10 cellular contexts compared by ENCODE assay signal in genomic region chr10:17234541-17234940, GRCh38. TPM values are rescaled to one million over a fixed set of nuclear protein-coding genes. Genes with fewer than 3 reads are reported as not detected.
DNase-seq lines count a peak whose midpoint lies in the region; ATAC-seq and TF ChIP-seq lines count a peak whose summit lies in the region.
"Had no signal": no experiment of that assay in that cellular context is flagged by ENCODE, and none has a peak within 500 bp of the region (broad histone marks: within the 10 kb centered on the region; RNA-seq: fewer than 3 reads in every experiment).

No MANE protein-coding gene starts in this region.

- no peaks in the 10 kb centered on the region for H3K9me3 ChIP-seq in left ventricle myocardium inferior (replicated peaks)
- H3K9me3 ChIP-seq in vagina = no peaks in the 10 kb centered on the region
- no peaks in the 10 kb centered on the region for H3K9me3 ChIP-seq in Karpas-422 (ENCODE audit: low read length)

- no peaks in the 10 kb centered on the region for H4K20me1 ChIP-seq in Karpas-422 (ENCODE audit: insufficient read depth, low read depth, low read length)

- ATAC-seq in natural killer cell treated with Interleukin-12 subunit alpha and Interleukin-12 subunit beta and Interleukin-15 and Interleukin-18, amount 100 ng/mL, for 72 hours = no peak
- no peak for ATAC-seq in HG03196 (IDR thresholded peaks at IDR 0.05; ENCODE audit: unreplicated experiment)

- TF ChIP-seq CTCF in left ventricle myocardium inferior (IDR thresholded peaks at IDR 0.05; ENCODE audit: borderline replicate concordance) = no peak
- no peak for TF ChIP-seq CTCF in brain microvascular endothelial cell (IDR thresholded peaks at IDR 0.05; ENCODE audit: low read depth, low read length, missing control alignments)
- no peak for TF ChIP-seq CTCF in vagina (IDR thresholded peaks at IDR 0.05)

- H3K4me2 ChIP-seq in Karpas-422 (ENCODE audit: low read depth, low read length, poor library complexity, severe bottlenecking) = no peak overlapping the region

- no peak for TF ChIP-seq POLR2A in vagina (IDR thresholded peaks at IDR 0.05)

- no peaks in the 10 kb centered on the region for H3K9me3 Mint-ChIP-seq in natural killer cell treated with Interleukin-12 subunit alpha and Interleukin-12 subunit beta and Interleukin-15 and Interleukin-18, amount 100 ng/mL, for 72 hours

- H3K4me3 ChIP-seq in left ventricle myocardium inferior (peak overlapping the region; percentile 90), brain microvascular endothelial cell (ENCODE audit: low read depth, low read length) (peak overlapping the region; percentile 99), vagina (peak overlapping the region in 1 of 2 donors; percentile 80), Karpas-422 (ENCODE audit: low read length) (no peak overlapping the region)

- in situ Hi-C loops in brain microvascular endothelial cell (cut with HindIII; ENCODE audit: low pct_ligation_motif_present, low sequenced_read_pairs) = loop anchor here (25.0 kb wide), 1 partner anchor 372 kb away; no protein-coding TSS in a partner anchor

- no peaks in the 10 kb centered on the region for H3K79me2 ChIP-seq in Karpas-422 (ENCODE audit: low read length)

- peaks cover 45% of the 10 kb centered on the region for H3K27me3 ChIP-seq in left ventricle myocardium inferior (ENCODE audit: low read depth)
- no peaks in the 10 kb centered on the region for H3K27me3 ChIP-seq in brain microvascular endothelial cell (replicated peaks)
- no peaks in the 10 kb centered on the region for H3K27me3 ChIP-seq in vagina
- no peaks in the 10 kb centered on the region for H3K27me3 ChIP-seq in Karpas-422 (ENCODE audit: low read length)

- peak overlapping the region; percentile 100 for H3K27ac ChIP-seq in left ventricle myocardium inferior (replicated peaks)
- H3K27ac ChIP-seq in brain microvascular endothelial cell = peak overlapping the region; percentile 99
- peak overlapping the region; percentile 67 for H3K27ac ChIP-seq in vagina
- H3K27ac ChIP-seq in Karpas-422 (ENCODE audit: low read length) = no peak overlapping the region
- H3K27ac ChIP-seq: VCaP had no signal

- H3K4me1 Mint-ChIP-seq in natural killer cell treated with Interleukin-12 subunit alpha and Interleukin-12 subunit beta and Interleukin-15 and Interleukin-18, amount 100 ng/mL, for 72 hours (ENCODE audit: low read depth in 2 of 2) = peaks cover 41 to 46% of the 10 kb centered on the region in 2 donors

- H3K27me3 Mint-ChIP-seq in natural killer cell treated with Interleukin-12 subunit alpha and Interleukin-12 subunit beta and Interleukin-15 and Interleukin-18, amount 100 ng/mL, for 72 hours = no peaks in the 10 kb centered on the region

- no peaks in the 10 kb centered on the region for H3K9me2 ChIP-seq in Karpas-422 (replicated peaks; ENCODE audit: insufficient read depth, low read length)

- intact Hi-C loops in left ventricle myocardium inferior (cut with micrococcal nuclease) = no loop called here
- intact Hi-C loops in cardiac septum (cut with DNase I) = no loop called here
- intact Hi-C loops in vagina (cut with DNase I) = loop anchor here (5.0 kb wide), 1 partner anchor 232 kb away; no protein-coding TSS in a partner anchor

- DNase-seq in left ventricle myocardium inferior = no peak
- no peak for DNase-seq in cardiac septum (ENCODE audit: low spot score)
- DNase-seq in brain microvascular endothelial cell = no peak
- no peak for DNase-seq in natural killer cell treated with Interleukin-12 subunit alpha and Interleukin-12 subunit beta and Interleukin-15 and Interleukin-18, amount 100 ng/mL, for 72 hours (ENCODE audit: low spot score)
- DNase-seq in vagina (ENCODE audit: extremely low spot score in 2 of 2) = no peak
- no peak for DNase-seq in Karpas-422
- no peak for DNase-seq in cerebellar nuclear complex (lab: John Stamatoyannopoulos, UW)
- DNase-seq: COR-L47 had no signal

- H3K4me1 ChIP-seq in left ventricle myocardium inferior (peaks cover 77% of the 10 kb centered on the region), vagina (peaks cover 56% of the 10 kb centered on the region), Karpas-422 (ENCODE audit: low read length) (peaks cover 13% of the 10 kb centered on the region)

- H3K4me3 Mint-ChIP-seq in natural killer cell treated with Interleukin-12 subunit alpha and Interleukin-12 subunit beta and Interleukin-15 and Interleukin-18, amount 100 ng/mL, for 72 hours = peak overlapping the region; percentile 67

- H3K36me3 Mint-ChIP-seq in natural killer cell treated with Interleukin-12 subunit alpha and Interleukin-12 subunit beta and Interleukin-15 and Interleukin-18, amount 100 ng/mL, for 72 hours = peaks cover 45% of the 10 kb centered on the region

- peak overlapping the region; percentile 54 to 91 for H3K27ac Mint-ChIP-seq in natural killer cell treated with Interleukin-12 subunit alpha and Interleukin-12 subunit beta and Interleukin-15 and Interleukin-18, amount 100 ng/mL, for 72 hours

- H2AFZ ChIP-seq in Karpas-422 (ENCODE audit: low read length) = no peak overlapping the region

- H3K9ac ChIP-seq in Karpas-422 (ENCODE audit: low read length) = no peak overlapping the region

- H3K36me3 ChIP-seq in left ventricle myocardium inferior (peaks cover 71% of the 10 kb centered on the region), brain microvascular endothelial cell (replicated peaks) (peaks cover 78% of the 10 kb centered on the region), vagina (peaks cover 3 to 61% of the 10 kb centered on the region in 2 donors), Karpas-422 (ENCODE audit: insufficient read depth, low read length) (no peaks in the 10 kb centered on the region)

RNA-seq across cellular contexts. Expression of gene VIM, which starts 6.5 kb away (rescaled TPM):
- 375 TPM for total RNA-seq in left ventricle myocardium inferior
- 368 TPM for total RNA-seq in cardiac septum
- total RNA-seq in natural killer cell treated with Interleukin-12 subunit alpha and Interleukin-12 subunit beta and Interleukin-15 and Interleukin-18, amount 100 ng/mL, for 72 hours = 100 to 1,000 TPM; 587 to 647 TPM
- 2,692 TPM for total RNA-seq in vagina
- total RNA-seq in Karpas-422 (2014; rRNA removed; shearing (Covaris generic); ENCODE audit: low replicate concordance) = 0.54 and 7.0 TPM in 2 replicates

RNA-seq across cellular contexts. Expression of gene TRDMT1, which starts 33.1 kb away (rescaled TPM):
- total RNA-seq in left ventricle myocardium inferior (4.0 TPM), cardiac septum (4.2 TPM), vagina (6.1 TPM)
- 10 to 100 TPM in 1 of 2 donors, 1 to 10 TPM in 1; 8.1 to 15.2 TPM for total RNA-seq in natural killer cell treated with Interleukin-12 subunit alpha and Interleukin-12 subunit beta and Interleukin-15 and Interleukin-18, amount 100 ng/mL, for 72 hours
- total RNA-seq in Karpas-422 (2014; rRNA removed; shearing (Covaris generic); ENCODE audit: low replicate concordance) = 3.1 and 8.3 TPM in 2 replicates

Comparison
In these comparisons a context has a peak if more than half of its experiments do, and no peak if none do; other contexts are left out.
1. RNA of gene VIM, which starts 6.5 kb away (total RNA-seq): 2,692 TPM in vagina (single experiment), 587 to 647 TPM in natural killer cell treated with Interleukin-12 subunit alpha and Interleukin-12 subunit beta and Interleukin-15 and Interleukin-18, amount 100 ng/mL, for 72 hours, 375 TPM in left ventricle myocardium inferior (single experiment) and 368 TPM in cardiac septum (single experiment); 0.54 to 7.0 TPM in Karpas-422; every median in the first group is over 10 times any median in the second.